Comparison of ENCODE assay signal across 1 cellular context in the genomic region with DNA sequence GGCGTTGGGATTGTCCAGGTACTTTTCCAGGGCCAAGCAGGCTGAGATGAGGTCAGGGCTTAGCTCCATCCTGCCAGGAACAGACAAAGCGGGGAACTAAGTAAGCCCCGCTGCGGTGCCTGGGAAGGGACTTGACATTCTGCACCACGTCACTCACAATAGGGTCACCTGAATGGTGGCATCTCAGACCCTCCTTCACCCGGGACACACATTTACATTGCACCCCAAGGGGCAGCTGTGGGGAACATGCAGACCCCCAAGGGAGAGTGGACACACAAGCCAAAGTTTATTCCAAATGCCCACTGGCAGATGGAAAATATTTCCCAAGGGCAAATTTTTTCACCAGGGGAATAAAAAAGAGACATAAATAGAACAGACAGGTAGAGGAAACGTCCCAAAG.
TF ChIP-seq lines count a peak whose summit lies in the region.

No MANE protein-coding gene starts in this region.

TF ChIP-seq in IMR-90, 13 proteins besides CTCF, POLR2A, EP300 and RAD21:
- no peak for TF ChIP-seq MXI1 (IDR thresholded peaks at IDR 0.05; ENCODE audit: borderline replicate concordance, low read depth, low read length)
- TF ChIP-seq SMC3 (IDR thresholded peaks at IDR 0.05; ENCODE audit: low read depth, low read length), result no peak
- no peak for TF ChIP-seq RFX5 (IDR thresholded peaks at IDR 0.05; ENCODE audit: low read depth, low read length)
- TF ChIP-seq FOS (IDR thresholded peaks at IDR 0.05; ENCODE audit: low read depth, low read length), result no peak
- no peak for TF ChIP-seq MAZ (IDR thresholded peaks at IDR 0.05; ENCODE audit: borderline replicate concordance, low read depth, low read length)
- TF ChIP-seq CHD1 (IDR thresholded peaks at IDR 0.05; ENCODE audit: low read depth, low read length), result no peak
- TF ChIP-seq, protein P1, sequence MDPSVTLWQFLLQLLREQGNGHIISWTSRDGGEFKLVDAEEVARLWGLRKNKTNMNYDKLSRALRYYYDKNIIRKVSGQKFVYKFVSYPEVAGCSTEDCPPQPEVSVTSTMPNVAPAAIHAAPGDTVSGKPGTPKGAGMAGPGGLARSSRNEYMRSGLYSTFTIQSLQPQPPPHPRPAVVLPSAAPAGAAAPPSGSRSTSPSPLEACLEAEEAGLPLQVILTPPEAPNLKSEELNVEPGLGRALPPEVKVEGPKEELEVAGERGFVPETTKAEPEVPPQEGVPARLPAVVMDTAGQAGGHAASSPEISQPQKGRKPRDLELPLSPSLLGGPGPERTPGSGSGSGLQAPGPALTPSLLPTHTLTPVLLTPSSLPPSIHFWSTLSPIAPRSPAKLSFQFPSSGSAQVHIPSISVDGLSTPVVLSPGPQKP (IDR thresholded peaks at IDR 0.05; ENCODE audit: borderline replicate concordance, low read depth, low read length), result no peak
- TF ChIP-seq NFE2L2 (IDR thresholded peaks at IDR 0.05; ENCODE audit: low read depth, low read length), result no peak
- TF ChIP-seq RCOR1 (IDR thresholded peaks at IDR 0.05; ENCODE audit: insufficient replicate concordance, low read length), result no peak
- no peak for TF ChIP-seq BHLHE40 (IDR thresholded peaks at IDR 0.05; ENCODE audit: low read depth, low read length)
- no peak for TF ChIP-seq USF2 (IDR thresholded peaks at IDR 0.05; ENCODE audit: low read depth, low read length)
- no peak for TF ChIP-seq MAFK (IDR thresholded peaks at IDR 0.05; ENCODE audit: low read depth, low read length)
- no peak for TF ChIP-seq CEBPB (IDR thresholded peaks at IDR 0.05; ENCODE audit: low read depth, low read length)
